In genomic region chr20:56630506-56631317, GRCh38 we compare ENCODE assay signal across 10 cellular contexts. TPM values are rescaled to one million over a fixed set of nuclear protein-coding genes. Genes with fewer than 3 reads are reported as not detected.
A peak's percentile ranks its signal among the peaks of the same experiment; 100 is the strongest.
DNase-seq lines count a peak whose midpoint lies in the region; ATAC-seq, FAIRE-seq and TF ChIP-seq lines count a peak whose summit lies in the region.
"Had no signal": no experiment of that assay in that cellular context is flagged by ENCODE, and none has a peak within 500 bp of the region (broad histone marks: within the 10 kb centered on the region; RNA-seq: fewer than 3 reads in every experiment).

No MANE protein-coding gene starts in this region.

- H3K9ac ChIP-seq in HUES64 (ENCODE audit: low read depth, low read length), result peak overlapping the region; percentile 61
- H3K9ac ChIP-seq in H1 (replicated peaks in 1 of 4; ENCODE audit: extremely low read depth in 1 of 4, low read depth in 3 of 4, low read length in 3 of 4), result peak overlapping the region in 2 of 4 experiments; percentile 44 to 54; a peak in 5 of 7 replicates

- H3K9me3 Mint-ChIP-seq in mesothelial cell of epicardium, result no peaks in the 10 kb centered on the region
- no peaks in the 10 kb centered on the region for H3K9me3 Mint-ChIP-seq in activated CD8-positive, alpha-beta T cell treated with anti-CD3 and anti-CD28 coated beads, Interleukin-2, amount 10 ng/mL, durations not matched to agents 7 days and 5 days (ENCODE audit: insufficient read depth)
- peaks cover 0 to 3% (median 0%) of the 10 kb centered on the region in 11 donors for H3K9me3 Mint-ChIP-seq in naive thymus-derived CD4-positive, alpha-beta T cell
- H3K9me3 Mint-ChIP-seq: nephron had no signal

- H3K36me3 ChIP-seq in HUES64 (ENCODE audit: insufficient read depth, low read length), result peaks cover 34% of the 10 kb centered on the region
- H3K36me3 ChIP-seq in H1 (ENCODE audit: control insufficient read depth in 2 of 4, insufficient read depth in 4 of 4, low read length in 3 of 4), result peaks cover 0 to 36% (median 0%) of the 10 kb centered on the region in 4 experiments; a peak in 1 of 8 replicates
- no peaks in the 10 kb centered on the region for H3K36me3 ChIP-seq in naive thymus-derived CD4-positive, alpha-beta T cell (ENCODE audit: control insufficient read depth in 2 of 3, insufficient read depth in 3 of 3, low read length in 3 of 3)

- TF ChIP-seq POLR2A in H1 (IDR thresholded peaks at IDR 0.05; ENCODE audit: control extremely low read depth in 1 of 2, low read depth in 2 of 2, low read length in 2 of 2), result no peak; a peak in 1 of 3 replicates

- under 1% methylated on average over 82 of the region's 82 CpGs for WGBS in HUES64
- 2% methylated on average over 46 of the region's 82 CpGs; no CpG with 5 or more reads in 1 of the 2 experiments for WGBS in H1 (ENCODE audit: extremely low coverage in 1 of 2, insufficient coverage in 1 of 2, insufficient read length in 1 of 2, insufficient replicate concordance in 2 of 2, low coverage in 1 of 2, low lambda C conversion rate in 2 of 2, missing lambda C conversion rate in 1 of 2), 2 experiments

- H2AFZ ChIP-seq in H1 (ENCODE audit: low read length), result no peak overlapping the region

- H4K5ac ChIP-seq in H1 (ENCODE audit: insufficient read length, low read depth, low read length), result no peak overlapping the region

- H2BK15ac ChIP-seq in H1 (ENCODE audit: low read length), result 0 out of 2 replicates have a peak overlapping the region, but pooled peaks have one; percentile 61

- peaks cover 15 to 31% of the 10 kb centered on the region in 2 experiments for H4K20me1 ChIP-seq in H1 (replicated peaks in 1 of 2; ENCODE audit: control insufficient read depth in 1 of 2, insufficient read depth in 2 of 2, low read length in 2 of 2)

- peak overlapping the region; percentile 22; the same call in 1 of the 2 replicates for H3K27ac ChIP-seq in HUES64 (ENCODE audit: low read depth, low read length)
- no peak overlapping the region for H3K27ac ChIP-seq in H1 (ENCODE audit: low read depth, low read length)
- no peak overlapping the region for H3K27ac ChIP-seq in naive thymus-derived CD4-positive, alpha-beta T cell (ENCODE audit: low read depth, low read length)

- FAIRE-seq in H1 (lab: Jason Lieb, UNC), result no peak

- peak overlapping the region; percentile 81 for H3K4me3 Mint-ChIP-seq in mesothelial cell of epicardium
- H3K4me3 Mint-ChIP-seq in activated CD8-positive, alpha-beta T cell treated with anti-CD3 and anti-CD28 coated beads, Interleukin-2, amount 10 ng/mL, durations not matched to agents 7 days and 5 days, result no peak overlapping the region
- H3K4me3 Mint-ChIP-seq in naive thymus-derived CD4-positive, alpha-beta T cell, result no peak overlapping the region

- peaks cover 0 to 2% of the 10 kb centered on the region in 2 experiments; a peak in 1 of 4 replicates for H3K79me2 ChIP-seq in H1 (ENCODE audit: control insufficient read depth in 1 of 2, insufficient read depth in 2 of 2, low read length in 2 of 2)

- H3K27ac Mint-ChIP-seq in mesothelial cell of epicardium, result no peak overlapping the region
- H3K27ac Mint-ChIP-seq in activated CD8-positive, alpha-beta T cell treated with anti-CD3 and anti-CD28 coated beads, Interleukin-2, amount 10 ng/mL, durations not matched to agents 7 days and 5 days, result no peak overlapping the region
- no peak overlapping the region for H3K27ac Mint-ChIP-seq in naive thymus-derived CD4-positive, alpha-beta T cell
- H3K27ac Mint-ChIP-seq: nephron had no signal

- H3K79me1 ChIP-seq in H1 (ENCODE audit: low read depth, low read length), result peaks cover 3% of the 10 kb centered on the region; the same call in 1 of the 2 replicates

- H3K27me3 ChIP-seq in HUES64 (ENCODE audit: insufficient read depth, low read length), result peaks cover 67% of the 10 kb centered on the region
- peaks cover 39 to 57% (median 47%) of the 10 kb centered on the region in 4 experiments for H3K27me3 ChIP-seq in H1 (replicated peaks in 1 of 4; ENCODE audit: control insufficient read depth in 3 of 4, extremely low read depth in 1 of 4, insufficient read depth in 3 of 4, low read length in 3 of 4)
- H3K27me3 ChIP-seq in naive thymus-derived CD4-positive, alpha-beta T cell (ENCODE audit: control insufficient read depth in 2 of 2, insufficient read depth in 2 of 2, low read length in 2 of 2), result peaks cover 0 to 7% of the 10 kb centered on the region in 2 donors

- H4K8ac ChIP-seq in H1 (ENCODE audit: extremely low read depth, insufficient read depth, low read length), result peak overlapping the region; percentile 86

- peaks cover 13% of the 10 kb centered on the region for H3K36me3 Mint-ChIP-seq in mesothelial cell of epicardium
- H3K36me3 Mint-ChIP-seq in activated CD8-positive, alpha-beta T cell treated with anti-CD3 and anti-CD28 coated beads, Interleukin-2, amount 10 ng/mL, durations not matched to agents 7 days and 5 days (ENCODE audit: low read depth), result no peaks in the 10 kb centered on the region
- peaks cover 0 to 2% (median 0%) of the 10 kb centered on the region in 5 donors for H3K36me3 Mint-ChIP-seq in naive thymus-derived CD4-positive, alpha-beta T cell

- H4K91ac ChIP-seq in H1 (replicated peaks; ENCODE audit: insufficient read length, low read length), result peak overlapping the region; percentile 70

- 0 out of 2 replicates have a peak overlapping the region, but pooled peaks have one; percentile 72 for H2BK20ac ChIP-seq in H1 (ENCODE audit: low read length)

- H3K23ac ChIP-seq in H1 (ENCODE audit: insufficient read length), result no peak overlapping the region

- CTCF ChIA-PET in H1 (lab: Charles Lee; ENCODE audit: partially characterized antibody), result interaction anchor here (0.5 to 2.3 kb wide), 38 partner anchors 11 to 442 kb away, joined by 3 to 9 read pairs (median 4); no protein-coding TSS in a partner anchor
- CTCF ChIA-PET in activated CD8-positive, alpha-beta T cell treated with anti-CD3 and anti-CD28 coated beads, Interleukin-2, amount 10 ng/mL, durations not matched to agents 7 days and 5 days (lab: Charles Lee), result no interaction called here
- CTCF ChIA-PET in naive thymus-derived CD4-positive, alpha-beta T cell (lab: Charles Lee), result no interaction called here

- TF ChIP-seq CTCF in AG10803 (conservative IDR thresholded peaks at IDR 0.05; ENCODE audit: low read length) (no peak), H1 (IDR thresholded peaks at IDR 0.05; ENCODE audit: control extremely low read depth in 1 of 3, insufficient read depth in 1 of 3, low read depth in 1 of 3, low read length in 3 of 3) (no peak), mesothelial cell of epicardium (IDR thresholded peaks at IDR 0.05; ENCODE audit: unreplicated experiment) (no peak)

- H2BK120ac ChIP-seq in H1 (replicated peaks; ENCODE audit: low read depth, low read length), result peak overlapping the region; percentile 66

- peaks cover 34% of the 10 kb centered on the region for H3K23me2 ChIP-seq in H1 (ENCODE audit: low read depth, low read length)

- intact Hi-C loops in naive thymus-derived CD4-positive, alpha-beta T cell (cut with micrococcal nuclease), result no loop called here

- H3K56ac ChIP-seq in H1 (replicated peaks; ENCODE audit: insufficient read length, low read depth, low read length), result peak overlapping the region; percentile 62

- peaks cover 81% of the 10 kb centered on the region for H3K27me3 Mint-ChIP-seq in mesothelial cell of epicardium (ENCODE audit: low read depth)
- peaks cover 64% of the 10 kb centered on the region for H3K27me3 Mint-ChIP-seq in activated CD8-positive, alpha-beta T cell treated with anti-CD3 and anti-CD28 coated beads, Interleukin-2, amount 10 ng/mL, durations not matched to agents 7 days and 5 days (ENCODE audit: low read depth)
- H3K27me3 Mint-ChIP-seq in naive thymus-derived CD4-positive, alpha-beta T cell, result peaks cover 49 to 79% (median 56%) of the 10 kb centered on the region in 5 donors

- H2BK5ac ChIP-seq in H1 (ENCODE audit: low read depth, low read length), result no peak overlapping the region; the same call in 1 of the 2 replicates

- peak overlapping the region; percentile 77 to 95 for H3K4me2 ChIP-seq in H1 (ENCODE audit: insufficient read depth in 1 of 2, low read depth in 2 of 2, low read length in 2 of 2)

- no peak overlapping the region for H3K4ac ChIP-seq in H1 (replicated peaks; ENCODE audit: insufficient read length, low read depth, low read length)

- no peak overlapping the region for H3K14ac ChIP-seq in H1 (ENCODE audit: insufficient read length)

- H3K9me3 ChIP-seq in HUES64 (ENCODE audit: insufficient read depth, low read depth, low read length) (no peaks in the 10 kb centered on the region), H1 (ENCODE audit: insufficient read depth in 2 of 2, low read depth in 1 of 2, low read length in 1 of 2) (no peaks in the 10 kb centered on the region)
- no peaks in the 10 kb centered on the region for H3K9me3 ChIP-seq in naive thymus-derived CD4-positive, alpha-beta T cell (ENCODE audit: control insufficient read depth in 2 of 3, low read length in 3 of 3)

- H3K4me3 ChIP-seq in AG10803 (ENCODE audit: low read length) (peak overlapping the region; percentile 98), HUES64 (ENCODE audit: low read length) (peak overlapping the region; percentile 87), H1 (ENCODE audit: extremely low read depth in 1 of 4, insufficient read depth in 2 of 4, low read depth in 3 of 4, low read length in 4 of 4) (peak overlapping the region; percentile 77 to 81 (median 79))
- H3K4me3 ChIP-seq in naive thymus-derived CD4-positive, alpha-beta T cell (ENCODE audit: low read length), result no peak overlapping the region

- peak overlapping the region; percentile 97 for H3K18ac ChIP-seq in H1 (ENCODE audit: extremely low read depth, low read length)

- DNase-seq in AG10803 (ENCODE audit: low read depth) (peak; percentile 42), H1 (ENCODE audit: low read depth in 1 of 2, low spot score in 2 of 2) (peak in 1 of 2 experiments; percentile 80), mesothelial cell of epicardium (ENCODE audit: low spot score in 2 of 2, unreplicated experiment in 2 of 2) (peak in 1 of 2 experiments; percentile 27), activated gamma-delta T cell (lab: John Stamatoyannopoulos, UW) (no peak)
- DNase-seq in activated CD8-positive, alpha-beta T cell treated with anti-CD3 and anti-CD28 coated beads, Interleukin-2, amount 10 ng/mL, durations not matched to agents 7 days and 5 days, result no peak
- DNase-seq in naive thymus-derived CD4-positive, alpha-beta T cell, result no peak
- DNase-seq: T-helper 9 cell had no signal

- ATAC-seq in activated CD8-positive, alpha-beta T cell treated with anti-CD3 and anti-CD28 coated beads, Interleukin-2, amount 10 ng/mL, durations not matched to agents 7 days and 5 days, result no peak
- no peak for ATAC-seq in naive thymus-derived CD4-positive, alpha-beta T cell
- ATAC-seq in HG03457 (IDR thresholded peaks at IDR 0.05; ENCODE audit: unreplicated experiment), result no peak

- H2BK12ac ChIP-seq in H1 (ENCODE audit: low read depth, low read length), result no peak overlapping the region; the same call in 1 of the 2 replicates

- H3K4me1 Mint-ChIP-seq in mesothelial cell of epicardium, result peaks cover 46% of the 10 kb centered on the region
- H3K4me1 Mint-ChIP-seq in activated CD8-positive, alpha-beta T cell treated with anti-CD3 and anti-CD28 coated beads, Interleukin-2, amount 10 ng/mL, durations not matched to agents 7 days and 5 days (ENCODE audit: low read depth), result peaks cover 23% of the 10 kb centered on the region
- H3K4me1 Mint-ChIP-seq in naive thymus-derived CD4-positive, alpha-beta T cell, result peaks cover 0 to 19% (median 11%) of the 10 kb centered on the region in 7 donors

- no peak overlapping the region for H2AK5ac ChIP-seq in H1 (ENCODE audit: low read depth, low read length)

- no peak for TF ChIP-seq EP300 in H1 (IDR thresholded peaks at IDR 0.05; ENCODE audit: borderline replicate concordance in 1 of 2, low read depth in 2 of 2, low read length in 2 of 2)

- TF ChIP-seq RAD21 in H1 (IDR thresholded peaks at IDR 0.05 in 1 of 2, conservative IDR thresholded peaks at IDR 0.05 in 1 of 2; ENCODE audit: low read depth in 2 of 2, low read length in 2 of 2), result no peak

- POLR2A ChIA-PET in H1 (lab: Charles Lee; ENCODE audit: partially characterized antibody), result interaction anchor here (1.3 kb wide), 1 partner anchor 8 kb away, joined by 4 read pairs; no protein-coding TSS in a partner anchor
- POLR2A ChIA-PET in activated CD8-positive, alpha-beta T cell treated with anti-CD3 and anti-CD28 coated beads, Interleukin-2, amount 10 ng/mL, durations not matched to agents 7 days and 5 days (lab: Charles Lee), result no interaction called here
- POLR2A ChIA-PET in naive thymus-derived CD4-positive, alpha-beta T cell (lab: Charles Lee), result no interaction called here

- peaks cover 52% of the 10 kb centered on the region for H3K4me1 ChIP-seq in HUES64 (ENCODE audit: insufficient read depth, low read length)
- H3K4me1 ChIP-seq in H1 (replicated peaks in 1 of 4; ENCODE audit: control insufficient read depth in 3 of 4, insufficient read depth in 4 of 4, low read length in 3 of 4), result peaks cover 13 to 25% (median 16%) of the 10 kb centered on the region in 4 experiments
- no peaks in the 10 kb centered on the region for H3K4me1 ChIP-seq in naive thymus-derived CD4-positive, alpha-beta T cell (ENCODE audit: control insufficient read depth in 2 of 2, insufficient read depth in 2 of 2, low read length in 2 of 2)

RNA-seq across cellular contexts. Expression of gene TFAP2C, which starts 1.6 kb away (rescaled TPM):
- polyA plus RNA-seq in HUES64 (2013, experiment 1 of 2), result 5.8 TPM
- polyA plus RNA-seq in HUES64 (2013, experiment 2 of 2), result 5.5 TPM
- total RNA-seq in H1 (2021; fragmentation: NEBNext Ultra II Directional; extraction: Animal tissue kit (Norgen Biotek cat#: 25700)), result 5.6 and 5.8 TPM in 2 replicates
- polyA plus RNA-seq in H1 (2011; rRNA removed), result 1.7 and 2.8 TPM in 2 replicates
- polyA plus RNA-seq in H1 (2011; cell fraction: cytosol; rRNA removed), result 3.1 TPM
- 2.8 TPM for polyA plus RNA-seq in H1 (2011; cell fraction: nucleus; rRNA removed)
- 2.8 to 3.6 TPM (median 3.3 TPM) in 4 replicates for polyA plus RNA-seq in H1 (2012, experiment 1 of 2)
- polyA plus RNA-seq in H1 (2012, experiment 2 of 2), result 1.6 TPM
- polyA plus RNA-seq in H1 (2013, experiment 1 of 2), result 4.7 TPM
- polyA plus RNA-seq in H1 (2013, experiment 2 of 2), result 4.9 TPM
- 1.2 and 2.7 TPM in 2 replicates for polyA minus RNA-seq in H1 (2011; rRNA and poly(A)+ RNA removed)
- polyA minus RNA-seq in H1 (2011; cell fraction: cytosol; rRNA and poly(A)+ RNA removed), result 4.0 TPM
- 2.6 TPM for polyA minus RNA-seq in H1 (2011; cell fraction: nucleus; rRNA and poly(A)+ RNA removed)
- 9.8 to 10.3 TPM (median 10.2 TPM) in 3 replicates for total RNA-seq in mesothelial cell of epicardium
- total RNA-seq in activated CD8-positive, alpha-beta T cell treated with anti-CD3 and anti-CD28 coated beads, Interleukin-2, amount 10 ng/mL, durations not matched to agents 7 days and 5 days, result not detected
- not detected for total RNA-seq in naive thymus-derived CD4-positive, alpha-beta T cell
- polyA plus RNA-seq in naive thymus-derived CD4-positive, alpha-beta T cell, result not detected
